In the genomic region with DNA sequence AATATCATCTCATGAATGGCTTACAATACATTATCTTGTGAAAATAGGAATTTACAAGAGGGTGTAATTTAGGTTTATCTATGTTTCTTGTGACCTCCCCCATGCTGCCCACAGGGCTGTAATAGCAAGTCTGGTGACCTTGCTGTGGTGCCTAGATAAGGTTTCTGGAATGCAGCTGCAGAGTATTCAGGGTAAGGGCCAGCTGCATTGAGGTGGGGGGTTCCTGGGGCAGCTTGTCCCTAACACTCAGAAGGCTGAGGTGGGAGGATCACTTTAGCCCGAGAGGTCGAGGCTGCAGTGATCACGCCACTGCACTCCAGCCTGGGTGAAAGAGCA, we compare ENCODE assay signal across 12 cellular contexts.
"Had no signal": no experiment of that assay in that cellular context is flagged by ENCODE, and none has a peak within 500 bp of the region (broad histone marks: within the 10 kb centered on the region; RNA-seq: fewer than 3 reads in every experiment).

No MANE protein-coding gene starts in this region.

- H3K27ac ChIP-seq: ascending aorta, heart left ventricle, left lung, neural progenitor cell, ovary, tibial artery, uterus had no signal

- H3K4me1 ChIP-seq: ascending aorta, neural progenitor cell, tibial artery, uterus had no signal

- H3K4me3 Mint-ChIP-seq: activated CD8-positive, alpha-beta T cell treated with anti-CD3 and anti-CD28 coated beads, Interleukin-2, amount 10 ng/mL, durations not matched to agents 7 days and 5 days; activated naive CD8-positive, alpha-beta T cell treated with anti-CD3 and anti-CD28 coated beads, Interleukin-2, amount 50 U/mL, for 24 hours; neural progenitor cell; T-helper 17 cell had no signal

- H3K27me3 ChIP-seq: ascending aorta, heart left ventricle, left lung, neural progenitor cell, ovary, tibial artery, uterus had no signal

- DNase-seq: activated CD4-positive, alpha-beta T cell treated with anti-CD3 and anti-CD28 coated beads for 48 hours; activated CD8-positive, alpha-beta memory T cell treated with anti-CD3 and anti-CD28 coated beads, Interleukin-2, amount 50 U/mL, for 48 hours; activated CD8-positive, alpha-beta T cell treated with anti-CD3 and anti-CD28 coated beads, Interleukin-2, amount 10 ng/mL, durations not matched to agents 7 days and 5 days; activated naive CD8-positive, alpha-beta T cell treated with anti-CD3 and anti-CD28 coated beads, Interleukin-2, amount 50 U/mL, for 24 hours; heart left ventricle; left lung; ovary; T-helper 17 cell; uterus had no signal

- H3K9ac ChIP-seq: neural progenitor cell had no signal

- H3K36me3 Mint-ChIP-seq: neural progenitor cell had no signal

- H3K27ac Mint-ChIP-seq: activated CD8-positive, alpha-beta T cell treated with anti-CD3 and anti-CD28 coated beads, Interleukin-2, amount 10 ng/mL, durations not matched to agents 7 days and 5 days; activated naive CD8-positive, alpha-beta T cell treated with anti-CD3 and anti-CD28 coated beads, Interleukin-2, amount 50 U/mL, for 24 hours; neural progenitor cell; T-helper 17 cell had no signal

- H3K4me3 ChIP-seq: ascending aorta, heart left ventricle, left lung, neural progenitor cell, ovary, tibial artery, uterus had no signal

- H3K36me3 ChIP-seq: ascending aorta, heart left ventricle, left lung, neural progenitor cell, ovary, tibial artery, uterus had no signal

- H3K9me3 ChIP-seq: ascending aorta, heart left ventricle, left lung, ovary, tibial artery, uterus had no signal

- H3K9me3 Mint-ChIP-seq: activated naive CD8-positive, alpha-beta T cell treated with anti-CD3 and anti-CD28 coated beads, Interleukin-2, amount 50 U/mL, for 24 hours had no signal

- H3K4me2 ChIP-seq: neural progenitor cell had no signal

- ATAC-seq: activated CD8-positive, alpha-beta T cell treated with anti-CD3 and anti-CD28 coated beads, Interleukin-2, amount 10 ng/mL, durations not matched to agents 7 days and 5 days; activated naive CD8-positive, alpha-beta T cell treated with anti-CD3 and anti-CD28 coated beads, Interleukin-2, amount 50 U/mL, for 24 hours; heart left ventricle; left lung; T-helper 17 cell had no signal

- H3K27me3 Mint-ChIP-seq: activated naive CD8-positive, alpha-beta T cell treated with anti-CD3 and anti-CD28 coated beads, Interleukin-2, amount 50 U/mL, for 24 hours; T-helper 17 cell had no signal
